In the genomic region with DNA sequence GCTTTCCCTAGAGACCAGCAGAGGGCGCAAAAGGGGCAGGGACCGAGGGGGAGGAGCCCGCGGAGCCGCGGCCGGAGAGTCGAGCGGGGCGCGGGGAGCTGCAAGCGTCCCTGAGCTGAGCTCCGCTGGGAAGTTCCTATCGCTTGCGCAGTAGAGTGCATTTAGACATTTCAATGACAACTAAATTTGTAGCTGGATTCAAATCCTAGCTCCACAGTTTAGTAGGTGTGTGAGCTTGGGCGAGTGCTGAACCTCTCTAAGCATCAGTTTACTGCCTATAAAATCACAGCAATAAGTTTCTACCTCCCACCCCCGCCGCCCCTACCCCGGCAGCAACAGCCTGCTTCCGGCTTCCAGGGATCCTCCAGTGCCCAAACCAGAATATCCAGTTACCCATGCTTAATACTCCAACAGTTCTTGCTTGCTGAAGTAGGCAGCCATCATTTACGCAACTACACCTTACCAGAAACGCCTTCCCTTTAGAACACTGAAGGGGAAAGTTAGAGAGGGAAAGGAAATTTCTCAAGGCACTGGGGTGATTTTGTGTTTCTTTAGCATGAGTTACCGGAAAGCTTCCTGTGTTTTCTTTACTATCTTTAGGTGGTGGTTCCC, we compare ENCODE assay signal across 1 cellular context.
TF ChIP-seq lines count a peak whose summit lies in the region.

No MANE protein-coding gene starts in this region.

TF ChIP-seq in H1, 55 proteins besides CTCF, POLR2A, EP300 and RAD21 (continued from another document):
- no peak for TF ChIP-seq NRF1 (IDR thresholded peaks at IDR 0.05; ENCODE audit: low read depth, low read length)
- no peak for TF ChIP-seq JUN (IDR thresholded peaks at IDR 0.05; ENCODE audit: low read depth, low read length)
- no peak for TF ChIP-seq EGR1 (IDR thresholded peaks at IDR 0.05; ENCODE audit: borderline replicate concordance, low read depth, low read length)
- no peak for TF ChIP-seq TCF12 (IDR thresholded peaks at IDR 0.05; ENCODE audit: low read depth, low read length)
- TF ChIP-seq RBBP5 (IDR thresholded peaks at IDR 0.05; ENCODE audit: borderline replicate concordance, low read depth, low read length): peak; percentile 91; the same call in 1 of the 2 replicates
- TF ChIP-seq YY1 (IDR thresholded peaks at IDR 0.05; ENCODE audit: low read depth, low read length): peak; percentile 82
- TF ChIP-seq POLR2AphosphoS5 (IDR thresholded peaks at IDR 0.05; ENCODE audit: low read depth, low read length): no peak
- TF ChIP-seq TBP (IDR thresholded peaks at IDR 0.05; ENCODE audit: low read depth, low read length): 0 out of 2 replicates have a peak, but pooled peaks have one; percentile 6
- TF ChIP-seq KDM4A (IDR thresholded peaks at IDR 0.05; ENCODE audit: low read depth, low read length, severe bottlenecking): no peak
- TF ChIP-seq SIN3A (conservative IDR thresholded peaks at IDR 0.05 in 1 of 2, IDR thresholded peaks at IDR 0.05 in 1 of 2; ENCODE audit: low read depth in 1 of 2, low read length in 2 of 2): peak; percentile 43 to 78; a peak in 1 of 4 replicates
- peak; percentile 70 for TF ChIP-seq SAP30 (IDR thresholded peaks at IDR 0.05; ENCODE audit: insufficient read depth, insufficient replicate concordance, low read length)
- TF ChIP-seq NANOG (IDR thresholded peaks at IDR 0.05; ENCODE audit: insufficient read depth, low read depth, low read length, poor library complexity, severe bottlenecking): no peak
- TF ChIP-seq TAF1 (IDR thresholded peaks at IDR 0.05; ENCODE audit: low read depth, low read length): peak; percentile 51; the same call in 1 of the 2 replicates
- peak; percentile 34; the same call in 1 of the 2 replicates for TF ChIP-seq CEBPB (IDR thresholded peaks at IDR 0.05; ENCODE audit: low read depth, low read length)
- TF ChIP-seq RNF2 (IDR thresholded peaks at IDR 0.05; ENCODE audit: borderline replicate concordance, low read depth, low read length, missing control alignments, poor library complexity, severe bottlenecking): no peak
- peak; percentile 53; the same call in 1 of the 2 replicates for TF ChIP-seq SP1 (IDR thresholded peaks at IDR 0.05; ENCODE audit: low read depth, low read length)
- peak; percentile 96 for TF ChIP-seq ASH2L (IDR thresholded peaks at IDR 0.05; ENCODE audit: low read length)
